Comparison of ENCODE assay signal across 8 cellular contexts in the genomic region with DNA sequence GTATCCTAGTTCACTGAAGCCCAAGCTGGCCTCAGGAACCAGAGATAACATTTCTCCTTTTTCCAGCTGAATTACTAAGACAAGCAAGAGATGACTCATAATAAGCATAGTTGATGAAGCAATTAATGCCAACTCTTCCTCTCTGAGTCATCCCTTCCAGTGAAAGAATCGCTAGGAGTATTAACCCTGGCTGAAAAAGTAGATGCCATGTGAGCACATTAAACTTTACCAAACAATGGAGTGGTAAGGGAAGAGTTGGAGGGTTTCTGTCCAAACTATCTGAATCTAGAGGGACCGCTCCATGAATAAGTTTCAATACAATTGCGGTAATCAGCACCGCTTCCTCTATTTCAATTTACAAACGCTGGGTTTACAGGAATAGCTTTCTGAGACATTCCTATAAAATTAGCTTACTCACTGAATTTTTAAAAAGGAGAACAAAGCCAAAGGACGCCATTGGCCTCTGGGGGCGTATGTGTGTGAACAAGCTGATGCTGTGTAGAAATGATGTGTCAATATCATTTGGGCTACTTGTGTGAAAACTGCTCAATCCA. TPM values are rescaled to one million over a fixed set of nuclear protein-coding genes. Genes with fewer than 3 reads are reported as not detected.
DNase-seq lines count a peak whose midpoint lies in the region; ATAC-seq and TF ChIP-seq lines count a peak whose summit lies in the region.

No MANE protein-coding gene starts in this region.

- H3K36me3 Mint-ChIP-seq in activated T-cell treated with anti-CD3 and anti-CD28 coated beads, Interleukin-2, amount 50 U/mL, for 24 hours (ENCODE audit: low read depth) = peaks cover 2% of the 10 kb centered on the region

- TF ChIP-seq CTCF in choroid plexus epithelial cell (conservative IDR thresholded peaks at IDR 0.05; ENCODE audit: low read depth, low read length) = peak; percentile 54

- H3K27ac ChIP-seq in thymus (ENCODE audit: low read depth) = peak overlapping the region; percentile 33

- H3K27me3 Mint-ChIP-seq in activated T-cell treated with anti-CD3 and anti-CD28 coated beads, Interleukin-2, amount 50 U/mL, for 24 hours = no peaks in the 10 kb centered on the region

- WGBS in thymus = 37% methylated on average over 7 of the region's 7 CpGs

- no peaks in the 10 kb centered on the region for H3K9me3 ChIP-seq in thymus (ENCODE audit: control insufficient read depth)

- H3K27ac Mint-ChIP-seq in activated T-cell treated with anti-CD3 and anti-CD28 coated beads, Interleukin-2, amount 50 U/mL, for 24 hours = peak overlapping the region; percentile 98

- no peaks in the 10 kb centered on the region for H3K36me3 ChIP-seq in thymus (ENCODE audit: control insufficient read depth, insufficient read depth)

- peak overlapping the region; percentile 71 for H3K4me3 Mint-ChIP-seq in activated T-cell treated with anti-CD3 and anti-CD28 coated beads, Interleukin-2, amount 50 U/mL, for 24 hours

- H3K4me3 ChIP-seq in choroid plexus epithelial cell (ENCODE audit: low read depth, low read length) (no peak overlapping the region), thymus (ENCODE audit: low read length) (no peak overlapping the region)

- ATAC-seq in HG02885 (IDR thresholded peaks at IDR 0.05; ENCODE audit: poor library complexity, unreplicated experiment) = peak; percentile 43
- ATAC-seq in HG03457 (IDR thresholded peaks at IDR 0.05; ENCODE audit: unreplicated experiment) = no peak

- H3K4me1 Mint-ChIP-seq in activated T-cell treated with anti-CD3 and anti-CD28 coated beads, Interleukin-2, amount 50 U/mL, for 24 hours (ENCODE audit: low read depth) = peaks cover 67% of the 10 kb centered on the region

- DNase-seq in activated T-cell treated with anti-CD3 and anti-CD28 coated beads, Interleukin-2, amount 50 U/mL, for 24 hours = no peak
- DNase-seq in activated T-cell treated with anti-CD3 and anti-CD28 coated beads, Interleukin-2, amount 50 U/mL, for 1 hour = no peak
- DNase-seq in SIG-M5 treated with dmso at 0.1 percent for 504 hours (lab: John Stamatoyannopoulos, UW; ENCODE audit: unreplicated experiment) = peak; percentile 91
- DNase-seq in choroid plexus epithelial cell (ENCODE audit: low read depth) = peak; percentile 90
- DNase-seq in lung microvascular endothelial cell (ENCODE audit: low read depth in 2 of 2) = peak; percentile 74 to 93

- H3K27me3 ChIP-seq in thymus (ENCODE audit: control insufficient read depth, insufficient read depth) = no peaks in the 10 kb centered on the region

- peaks cover 3% of the 10 kb centered on the region for H3K4me1 ChIP-seq in thymus (ENCODE audit: control insufficient read depth, insufficient read depth, low read length)

- no peaks in the 10 kb centered on the region for H3K9me3 Mint-ChIP-seq in activated T-cell treated with anti-CD3 and anti-CD28 coated beads, Interleukin-2, amount 50 U/mL, for 24 hours

RNA-seq across cellular contexts. Expression of gene ATXN1, which starts 48.3 kb away (rescaled TPM):
- total RNA-seq in lung microvascular endothelial cell = 8.7 and 9.1 TPM in 2 replicates
- polyA plus RNA-seq in thymus = 6.8 TPM

Comparison
In these comparisons a context has a peak if more than half of its experiments do, and no peak if none do; other contexts are left out.
1. DNase-seq: peak in SIG-M5 treated with dmso at 0.1 percent for 504 hours (single experiment), choroid plexus epithelial cell (single experiment) and lung microvascular endothelial cell (2 of 2); none in activated T-cell treated with anti-CD3 and anti-CD28 coated beads, Interleukin-2, amount 50 U/mL, for 24 hours (single experiment) and activated T-cell treated with anti-CD3 and anti-CD28 coated beads, Interleukin-2, amount 50 U/mL, for 1 hour (single experiment).